ENCODE assay signal across 12 cellular contexts in genomic region chr12:58148405-58148804, GRCh38.
DNase-seq lines count a peak whose midpoint lies in the region; ATAC-seq, FAIRE-seq and TF ChIP-seq lines count a peak whose summit lies in the region.
"Had no signal": no experiment of that assay in that cellular context is flagged by ENCODE, and none has a peak within 500 bp of the region (broad histone marks: within the 10 kb centered on the region; RNA-seq: fewer than 3 reads in every experiment).

No MANE protein-coding gene starts in this region.

- H3K79me2 ChIP-seq in K562 (ENCODE audit: control insufficient read depth, insufficient read depth, low read length), result no peaks in the 10 kb centered on the region

- peak; percentile 81 for DNase-seq in Caki2 (ENCODE audit: low read depth)
- peak; percentile 25 for DNase-seq in LoVo (ENCODE audit: low spot score)
- DNase-seq in K562 (ENCODE audit: extremely low read depth in 1 of 4, low spot score in 3 of 4), result peak in 3 of 4 experiments; percentile 11 to 16 (median 16)
- DNase-seq in kidney tubule cell (ENCODE audit: low spot score), result peak; percentile 86
- no peak for DNase-seq in prostate gland (ENCODE audit: low spot score)
- DNase-seq in NCI-H2029 treated with DMSO at 0.1 percent for 48 hours (lab: John Stamatoyannopoulos, UW), result no peak
- DNase-seq in AG08396 (ENCODE audit: low spot score), result no peak
- DNase-seq: activated naive CD4-positive, alpha-beta T cell treated with anti-CD3 and anti-CD28 coated beads, Interleukin-2, amount 50 U/mL, for 16 hours; glutamatergic neuron had no signal

- TF ChIP-seq POLR2A in K562 (conservative IDR thresholded peaks at IDR 0.05) (no peak), prostate gland (IDR thresholded peaks at IDR 0.05) (no peak)

- TF ChIP-seq CTCF in K562 (IDR thresholded peaks at IDR 0.05 in 2 of 3, conservative IDR thresholded peaks at IDR 0.05 in 1 of 3; ENCODE audit: insufficient read depth in 2 of 3, low read depth in 1 of 3, low read length in 3 of 3) (no peak), prostate gland (IDR thresholded peaks at IDR 0.05) (no peak)

- no peak for TF ChIP-seq RAD21 in K562 (CRISPR knock-in tag; conservative IDR thresholded peaks at IDR 0.05 in 1 of 2, IDR thresholded peaks at IDR 0.05 in 1 of 2)

- no peaks in the 10 kb centered on the region for H3K9me1 ChIP-seq in K562 (ENCODE audit: control insufficient read depth, insufficient read depth, low read length)

- CTCF ChIA-PET in K562 (lab: Yijun Ruan, JAX; ENCODE audit: low intra/inter-chr PET ratio), result no interaction called here

- H3K9ac ChIP-seq in K562 (ENCODE audit: insufficient read depth in 1 of 2, low read depth in 2 of 2, low read length in 2 of 2), result no peak overlapping the region

- intact Hi-C loops in K562 (cut with micrococcal nuclease), result no loop called here
- intact Hi-C loops in prostate gland (cut with DNase I), result no loop called here

- H2AFZ ChIP-seq in K562 (ENCODE audit: low read depth, low read length), result no peak overlapping the region

- H3K27ac ChIP-seq in K562 (ENCODE audit: extremely low read depth, low read depth, low read length) (no peak overlapping the region), prostate gland (no peak overlapping the region)
- H3K27ac ChIP-seq: neutrophil had no signal

- ATAC-seq in K562 (peak; percentile 68), HG02678 (IDR thresholded peaks at IDR 0.05; ENCODE audit: unreplicated experiment) (no peak)

- peak; percentile 59 for FAIRE-seq in K562 (lab: Jason Lieb, UNC)
- FAIRE-seq: TTC549 had no signal

- H3K36me3 ChIP-seq in K562 (ENCODE audit: control insufficient read depth, insufficient read depth, low read length) (no peaks in the 10 kb centered on the region), prostate gland (no peaks in the 10 kb centered on the region)
- H3K36me3 ChIP-seq: neutrophil had no signal

- POLR2A ChIA-PET in K562 (lab: Yijun Ruan, JAX), result no interaction called here

- no peaks in the 10 kb centered on the region for H3K9me3 ChIP-seq in K562 (replicated peaks; ENCODE audit: control insufficient read depth, insufficient read depth, low read depth, low read length)
- no peaks in the 10 kb centered on the region for H3K9me3 ChIP-seq in prostate gland
- H3K9me3 ChIP-seq: neutrophil had no signal

- no peak for TF ChIP-seq EP300 in K562 (IDR thresholded peaks at IDR 0.05; ENCODE audit: low read length)

- H3K27me3 ChIP-seq in K562 (ENCODE audit: control insufficient read depth in 2 of 2, insufficient read depth in 2 of 2, low read length in 2 of 2), result no peaks in the 10 kb centered on the region
- H3K27me3 ChIP-seq in prostate gland (replicated peaks; ENCODE audit: insufficient read depth), result no peaks in the 10 kb centered on the region
- H3K27me3 ChIP-seq: neutrophil had no signal

- no TSS peak for BruUV-seq in K562 (replicated peaks; lab: Mats Ljungman, UMichigan)

- no peaks in the 10 kb centered on the region for H4K20me1 ChIP-seq in K562 (replicated peaks; ENCODE audit: control insufficient read depth, insufficient read depth, low read length)

- no peaks in the 10 kb centered on the region for H3K4me1 ChIP-seq in K562 (replicated peaks in 1 of 2; ENCODE audit: control insufficient read depth in 2 of 2, insufficient read depth in 2 of 2, low read length in 2 of 2)
- H3K4me1 ChIP-seq in prostate gland (replicated peaks), result no peaks in the 10 kb centered on the region

- in situ Hi-C loops in Caki2 (cut with HindIII; ENCODE audit: low pct_unique_long_range_greater_than_20kb, low sequenced_read_pairs) (no loop called here), K562 (cut with MboI) (no loop called here)

- no peak overlapping the region for H3K4me2 ChIP-seq in K562 (ENCODE audit: insufficient read depth, low read length)

- no peak overlapping the region for H3K4me3 ChIP-seq in K562
- no peak overlapping the region for H3K4me3 ChIP-seq in prostate gland

TF ChIP-seq in K562, 482 proteins besides CTCF, POLR2A, EP300 and RAD21 (continues in another document):
- TF ChIP-seq PML (IDR thresholded peaks at IDR 0.05; ENCODE audit: low read length), result no peak
- TF ChIP-seq HEY1 (CRISPR knock-in tag; IDR thresholded peaks at IDR 0.05; ENCODE audit: borderline replicate concordance), result no peak
- TF ChIP-seq ZNF311 (CRISPR knock-in tag; IDR thresholded peaks at IDR 0.05), result no peak
- no peak for TF ChIP-seq HDGF (IDR thresholded peaks at IDR 0.05)
- TF ChIP-seq TRIM24 (IDR thresholded peaks at IDR 0.05), result no peak
- no peak for TF ChIP-seq IRF2 (CRISPR knock-in tag; IDR thresholded peaks at IDR 0.05)
- TF ChIP-seq RNF2 (IDR thresholded peaks at IDR 0.05), result no peak
- peak; percentile 39; the same call in 1 of the 2 replicates for TF ChIP-seq JUND (IDR thresholded peaks at IDR 0.05; ENCODE audit: borderline replicate concordance, low read depth, low read length)
- TF ChIP-seq JUND (tag; IDR thresholded peaks at IDR 0.05; ENCODE audit: borderline replicate concordance, low read depth, low read length), result peak; percentile 44; the same call in 1 of the 3 replicates
- TF ChIP-seq BHLHE40 (IDR thresholded peaks at IDR 0.05; ENCODE audit: low read length), result no peak
- no peak for TF ChIP-seq ZNF165 (CRISPR knock-in tag; IDR thresholded peaks at IDR 0.05; ENCODE audit: borderline replicate concordance)
- 0 out of 2 replicates have a peak, but pooled peaks have one; percentile 5 for TF ChIP-seq C11orf30 (IDR thresholded peaks at IDR 0.05; ENCODE audit: low read depth)
- no peak for TF ChIP-seq FOXJ2 (tag; IDR thresholded peaks at IDR 0.05)
- no peak for TF ChIP-seq SNRNP70 (optimal IDR thresholded peaks at IDR 0.05; ENCODE audit: low read depth, low read length)
- TF ChIP-seq JUN (IDR thresholded peaks at IDR 0.05; ENCODE audit: borderline replicate concordance, low read depth, low read length), result 0 out of 2 replicates have a peak, but pooled peaks have one; percentile 23
- TF ChIP-seq JUN (CRISPR knock-in tag; IDR thresholded peaks at IDR 0.05; ENCODE audit: borderline replicate concordance), result no peak
- no peak for TF ChIP-seq XRCC5 (IDR thresholded peaks at IDR 0.05; ENCODE audit: low read depth, low read length)
- no peak for TF ChIP-seq KLF16 (IDR thresholded peaks at IDR 0.05)
- no peak for TF ChIP-seq MYBL2 (IDR thresholded peaks at IDR 0.05; ENCODE audit: low read depth)
- no peak for TF ChIP-seq MYBL2 (CRISPR knock-in tag; IDR thresholded peaks at IDR 0.05; ENCODE audit: borderline replicate concordance)
- TF ChIP-seq, protein P1, sequence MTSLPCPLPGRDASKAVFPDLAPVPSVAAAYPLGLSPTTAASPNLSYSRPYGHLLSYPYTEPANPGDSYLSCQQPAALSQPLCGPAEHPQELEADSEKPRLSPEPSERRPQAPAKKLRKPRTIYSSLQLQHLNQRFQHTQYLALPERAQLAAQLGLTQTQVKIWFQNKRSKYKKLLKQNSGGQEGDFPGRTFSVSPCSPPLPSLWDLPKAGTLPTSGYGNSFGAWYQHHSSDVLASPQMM (CRISPR knock-in tag; IDR thresholded peaks at IDR 0.05), result no peak
- no peak for TF ChIP-seq RFX7 (CRISPR knock-in tag; IDR thresholded peaks at IDR 0.05)
- no peak for TF ChIP-seq KHSRP (IDR thresholded peaks at IDR 0.05)
- TF ChIP-seq, protein P2, sequence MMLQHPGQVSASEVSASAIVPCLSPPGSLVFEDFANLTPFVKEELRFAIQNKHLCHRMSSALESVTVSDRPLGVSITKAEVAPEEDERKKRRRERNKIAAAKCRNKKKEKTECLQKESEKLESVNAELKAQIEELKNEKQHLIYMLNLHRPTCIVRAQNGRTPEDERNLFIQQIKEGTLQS (IDR thresholded peaks at IDR 0.05), result peak; percentile 45
- TF ChIP-seq, protein P2 (CRISPR knock-in tag; conservative IDR thresholded peaks at IDR 0.05), result no peak
- no peak for TF ChIP-seq ZC3H8 (IDR thresholded peaks at IDR 0.05)
- no peak for TF ChIP-seq E2F8 (IDR thresholded peaks at IDR 0.05; ENCODE audit: low read depth, partially characterized antibody)

Comparison
In these comparisons a context has a peak if more than half of its experiments do, and no peak if none do; other contexts are left out.
1. DNase-seq: peak in Caki2 (single experiment), LoVo (single experiment), K562 (3 of 4) and kidney tubule cell (single experiment); none in prostate gland (single experiment), NCI-H2029 treated with DMSO at 0.1 percent for 48 hours (single experiment) and AG08396 (single experiment).